In genomic region chr10:21311426-21311825, GRCh38 we compare ENCODE assay signal across 35 cellular contexts.
"Had no signal": no experiment of that assay in that cellular context is flagged by ENCODE, and none has a peak within 500 bp of the region (broad histone marks: within the 10 kb centered on the region; RNA-seq: fewer than 3 reads in every experiment).

No MANE protein-coding gene starts in this region.

- H3K27me3 Mint-ChIP-seq: activated B cell treated with CpG ODN at 0.5 μM for 24 hours; activated CD4-positive, alpha-beta memory T cell treated with anti-CD3 and anti-CD28 coated beads for 36 hours; activated CD4-positive, alpha-beta T cell treated with anti-CD3 and anti-CD28 coated beads, Interleukin-2, amount 10 ng/mL, durations not matched to agents 24 days and 14 days; activated naive CD8-positive, alpha-beta T cell treated with anti-CD3 and anti-CD28 coated beads for 36 hours had no signal

- H3K4me3 Mint-ChIP-seq: activated B cell treated with CpG ODN at 0.5 μM for 24 hours; activated CD4-positive, alpha-beta memory T cell treated with anti-CD3 and anti-CD28 coated beads for 36 hours; activated CD4-positive, alpha-beta T cell treated with anti-CD3 and anti-CD28 coated beads, Interleukin-2, amount 10 ng/mL, durations not matched to agents 24 days and 14 days; activated CD8-positive, alpha-beta T cell treated with anti-CD3 and anti-CD28 coated beads for 36 hours; activated naive CD4-positive, alpha-beta T cell treated with anti-CD3 and anti-CD28 coated beads for 36 hours; activated naive CD8-positive, alpha-beta T cell treated with anti-CD3 and anti-CD28 coated beads for 36 hours; activated T-cell treated with anti-CD3 and anti-CD28 coated beads, Interleukin-2, amount 50 U/mL, for 4 hours; activated T-cell treated with anti-CD3 and anti-CD28 coated beads, Interleukin-2, amount 50 U/mL, for 72 hours; activated T-helper 1 cell treated with anti-CD3 and anti-CD28 coated beads, Interleukin-12 subunit alpha, Interleukin-12 subunit beta, Interleukin-2, Interleukin-4 antibody, amounts not matched to agents 30 ng/mL and 10 ng/mL and 1 ng/mL, durations not matched to agents 14 hours and 24 hours and 36 hours; activated T-helper 17 cell treated with anti-CD3 and anti-CD28 coated beads, Interleukin-2, amount 50 U/mL, for 72 hours; T-helper 1 cell treated with Interleukin-12 subunit alpha and Interleukin-12 subunit beta and Interleukin-4 antibody, amounts not matched to agents 30 μg/mL and 1 μg/mL, for 36 hours; T-helper 2 cell treated with Interferon-gamma antibody and Interleukin-4, amounts not matched to agents 5 μg/mL and 100 μg/mL, for 36 hours had no signal

- H3K27ac Mint-ChIP-seq: activated B cell treated with CpG ODN at 0.5 μM for 24 hours; activated CD4-positive, alpha-beta memory T cell treated with anti-CD3 and anti-CD28 coated beads for 36 hours; activated CD4-positive, alpha-beta T cell treated with anti-CD3 and anti-CD28 coated beads, Interleukin-2, amount 10 ng/mL, durations not matched to agents 24 days and 14 days; activated CD8-positive, alpha-beta T cell treated with anti-CD3 and anti-CD28 coated beads for 36 hours; activated naive CD4-positive, alpha-beta T cell treated with anti-CD3 and anti-CD28 coated beads for 36 hours; activated naive CD4-positive, alpha-beta T cell treated with anti-CD3 and anti-CD28 coated beads, Interleukin-2, amount 50 U/mL, for 72 hours; activated naive CD8-positive, alpha-beta T cell treated with anti-CD3 and anti-CD28 coated beads for 36 hours; activated T-cell treated with anti-CD3 and anti-CD28 coated beads, Interleukin-2, amount 50 U/mL, for 72 hours; activated T-helper 1 cell treated with anti-CD3 and anti-CD28 coated beads, Interleukin-12 subunit alpha, Interleukin-12 subunit beta, Interleukin-2, Interleukin-4 antibody, amounts not matched to agents 30 ng/mL and 10 ng/mL and 1 ng/mL, durations not matched to agents 14 hours and 24 hours and 36 hours; activated T-helper 17 cell treated with anti-CD3 and anti-CD28 coated beads, Interleukin-2, amount 50 U/mL, for 72 hours; T-helper 1 cell treated with Interleukin-12 subunit alpha and Interleukin-12 subunit beta and Interleukin-4 antibody, amounts not matched to agents 30 μg/mL and 1 μg/mL, for 36 hours; T-helper 2 cell treated with Interferon-gamma antibody and Interleukin-4, amounts not matched to agents 5 μg/mL and 100 μg/mL, for 36 hours had no signal

- H3K27ac ChIP-seq: adrenal gland, body of pancreas, brain microvascular endothelial cell, breast epithelium, VCaP had no signal

- H3K4me1 Mint-ChIP-seq: activated B cell treated with CpG ODN at 0.5 μM for 24 hours; activated CD4-positive, alpha-beta T cell treated with anti-CD3 and anti-CD28 coated beads, Interleukin-2, amount 10 ng/mL, durations not matched to agents 24 days and 14 days; activated naive CD8-positive, alpha-beta T cell treated with anti-CD3 and anti-CD28 coated beads for 36 hours; activated T-helper 17 cell treated with anti-CD3 and anti-CD28 coated beads, Interleukin-2, amount 50 U/mL, for 72 hours had no signal

- H3K36me3 ChIP-seq: adrenal gland, brain microvascular endothelial cell, breast epithelium had no signal

- H3K4me3 ChIP-seq: adrenal gland, body of pancreas, breast epithelium had no signal

- H3K36me3 Mint-ChIP-seq: activated CD4-positive, alpha-beta memory T cell treated with anti-CD3 and anti-CD28 coated beads for 36 hours; activated naive CD4-positive, alpha-beta T cell treated with anti-CD3 and anti-CD28 coated beads, Interleukin-2, amount 50 U/mL, for 72 hours; activated naive CD8-positive, alpha-beta T cell treated with anti-CD3 and anti-CD28 coated beads for 36 hours had no signal

- H3K9me3 Mint-ChIP-seq: activated B cell treated with CpG ODN at 0.5 μM for 24 hours; activated CD4-positive, alpha-beta memory T cell treated with anti-CD3 and anti-CD28 coated beads for 36 hours; activated CD4-positive, alpha-beta T cell treated with anti-CD3 and anti-CD28 coated beads, Interleukin-2, amount 10 ng/mL, durations not matched to agents 24 days and 14 days; activated CD8-positive, alpha-beta T cell treated with anti-CD3 and anti-CD28 coated beads for 36 hours; activated naive CD4-positive, alpha-beta T cell treated with anti-CD3 and anti-CD28 coated beads for 36 hours; activated naive CD4-positive, alpha-beta T cell treated with anti-CD3 and anti-CD28 coated beads, Interleukin-2, amount 50 U/mL, for 72 hours; activated T-cell treated with anti-CD3 and anti-CD28 coated beads, Interleukin-2, amount 50 U/mL, for 4 hours; activated T-cell treated with anti-CD3 and anti-CD28 coated beads, Interleukin-2, amount 50 U/mL, for 72 hours; activated T-helper 1 cell treated with anti-CD3 and anti-CD28 coated beads, Interleukin-12 subunit alpha, Interleukin-12 subunit beta, Interleukin-2, Interleukin-4 antibody, amounts not matched to agents 30 ng/mL and 10 ng/mL and 1 ng/mL, durations not matched to agents 14 hours and 24 hours and 36 hours; activated T-helper 17 cell treated with anti-CD3 and anti-CD28 coated beads, Interleukin-2, amount 50 U/mL, for 72 hours; T-helper 1 cell treated with Interleukin-12 subunit alpha and Interleukin-12 subunit beta and Interleukin-4 antibody, amounts not matched to agents 30 μg/mL and 1 μg/mL, for 36 hours; T-helper 2 cell treated with Interferon-gamma antibody and Interleukin-4, amounts not matched to agents 5 μg/mL and 100 μg/mL, for 36 hours had no signal

- H3K9me3 ChIP-seq: adrenal gland, body of pancreas, breast epithelium had no signal

- DNase-seq: activated B cell treated with CpG ODN at 0.5 μM for 24 hours; activated CD4-positive, alpha-beta memory T cell treated with anti-CD3 and anti-CD28 coated beads for 36 hours; activated CD4-positive, alpha-beta T cell treated with anti-CD3 and anti-CD28 coated beads for 4 hours; activated CD4-positive, alpha-beta T cell treated with anti-CD3 and anti-CD28 coated beads, Interleukin-2, amount 10 ng/mL, durations not matched to agents 24 days and 14 days; activated CD4-positive, alpha-beta T cell treated with anti-CD3 and anti-CD28 coated beads, Interleukin-2, amount 50 U/mL, for 1 hour; activated CD4-positive, alpha-beta T cell treated with anti-CD3 and anti-CD28 coated beads, Interleukin-2, amount 50 U/mL, for 4 hours; activated CD4-positive, CD25-positive, alpha-beta regulatory T cell treated with anti-CD3 and anti-CD28 coated beads, Interleukin-2, amount 50 U/mL, for 72 hours; activated CD8-positive, alpha-beta memory T cell treated with anti-CD3 and anti-CD28 coated beads, Interleukin-2, amount 50 U/mL, for 4 hours; activated CD8-positive, alpha-beta T cell treated with anti-CD3 and anti-CD28 coated beads for 36 hours; activated effector memory CD4-positive, alpha-beta T cell treated with anti-CD3 and anti-CD28 coated beads, Interleukin-2, amount 50 U/mL, for 16 hours; activated gamma-delta T cell treated with Interleukin-2 at 50 U/mL for 16 hours; activated naive CD4-positive, alpha-beta T cell; activated naive CD4-positive, alpha-beta T cell treated with anti-CD3 and anti-CD28 coated beads for 36 hours; activated naive CD4-positive, alpha-beta T cell treated with anti-CD3 and anti-CD28 coated beads, Interleukin-2, amount 50 U/mL, for 16 hours; activated naive CD8-positive, alpha-beta T cell treated with anti-CD3 and anti-CD28 coated beads for 36 hours; activated T-cell treated with anti-CD3 and anti-CD28 coated beads for 4 hours; activated T-cell treated with anti-CD3 and anti-CD28 coated beads, Interleukin-2, amount 50 U/mL, for 1 hour; activated T-cell treated with anti-CD3 and anti-CD28 coated beads, Interleukin-2, amount 50 U/mL, for 4 hours; activated T-cell treated with anti-CD3 and anti-CD28 coated beads, Interleukin-2, amount 50 U/mL, for 72 hours; adrenal gland; amniotic stem cell; aorta; body of pancreas; brain microvascular endothelial cell; central memory CD4-positive, alpha-beta T cell; T-helper 1 cell; T-helper 2 cell; T-helper 9 cell had no signal

- H3K27me3 ChIP-seq: adrenal gland, body of pancreas, brain microvascular endothelial cell, breast epithelium had no signal

- ATAC-seq: activated CD8-positive, alpha-beta T cell treated with anti-CD3 and anti-CD28 coated beads for 36 hours; activated naive CD4-positive, alpha-beta T cell treated with anti-CD3 and anti-CD28 coated beads, Interleukin-2, amount 50 U/mL, for 72 hours; activated T-cell treated with anti-CD3 and anti-CD28 coated beads, Interleukin-2, amount 50 U/mL, for 4 hours; activated T-cell treated with anti-CD3 and anti-CD28 coated beads, Interleukin-2, amount 50 U/mL, for 72 hours; activated T-helper 17 cell treated with anti-CD3 and anti-CD28 coated beads, Interleukin-2, amount 50 U/mL, for 72 hours; body of pancreas had no signal
